9 cellular contexts compared by ENCODE assay signal in genomic region chr1:223706077-223706988, GRCh38. TPM values are rescaled to one million over a fixed set of nuclear protein-coding genes. Genes with fewer than 3 reads are reported as not detected.
DNase-seq lines count a peak whose midpoint lies in the region; FAIRE-seq and TF ChIP-seq lines count a peak whose summit lies in the region.
"Had no signal": no experiment of that assay in that cellular context is flagged by ENCODE, and none has a peak within 500 bp of the region (broad histone marks: within the 10 kb centered on the region; RNA-seq: fewer than 3 reads in every experiment).

No MANE protein-coding gene starts in this region.

- H3K4me1 Mint-ChIP-seq in glutamatergic neuron (ENCODE audit: low read depth, unreplicated experiment) = no peaks in the 10 kb centered on the region

- H3K27ac ChIP-seq in H1 (ENCODE audit: low read depth, low read length) = no peak overlapping the region
- H3K27ac ChIP-seq in sigmoid colon = peak overlapping the region; percentile 69 to 84 (median 76)

- H2BK120ac ChIP-seq in H1 (replicated peaks; ENCODE audit: low read depth, low read length) = no peak overlapping the region

- H3K79me1 ChIP-seq in H1 (ENCODE audit: low read depth, low read length) = no peaks in the 10 kb centered on the region

- H4K91ac ChIP-seq in H1 (replicated peaks; ENCODE audit: insufficient read length, low read length) = no peak overlapping the region

- no peak for TF ChIP-seq RAD21 in H1 (IDR thresholded peaks at IDR 0.05 in 1 of 2, conservative IDR thresholded peaks at IDR 0.05 in 1 of 2; ENCODE audit: low read depth in 2 of 2, low read length in 2 of 2)

- TF ChIP-seq POLR2A in H1 (IDR thresholded peaks at IDR 0.05; ENCODE audit: control extremely low read depth in 1 of 2, low read depth in 2 of 2, low read length in 2 of 2) = no peak
- no peak for TF ChIP-seq POLR2A in sigmoid colon (IDR thresholded peaks at IDR 0.05)

- no peak overlapping the region for H3K27ac Mint-ChIP-seq in glutamatergic neuron (ENCODE audit: unreplicated experiment)

- no peak overlapping the region for H2AFZ ChIP-seq in H1 (ENCODE audit: low read length)

- no peak for TF ChIP-seq EP300 in H1 (IDR thresholded peaks at IDR 0.05; ENCODE audit: borderline replicate concordance in 1 of 2, low read depth in 2 of 2, low read length in 2 of 2)
- no peak for TF ChIP-seq EP300 in sigmoid colon (IDR thresholded peaks at IDR 0.05)

- no peaks in the 10 kb centered on the region for H3K9me3 ChIP-seq in H1 (ENCODE audit: insufficient read depth in 2 of 2, low read depth in 1 of 2, low read length in 1 of 2)
- no peaks in the 10 kb centered on the region for H3K9me3 ChIP-seq in sigmoid colon

- H3K36me3 Mint-ChIP-seq in glutamatergic neuron (ENCODE audit: unreplicated experiment) = no peaks in the 10 kb centered on the region

- no peaks in the 10 kb centered on the region for H4K20me1 ChIP-seq in H1 (replicated peaks in 1 of 2; ENCODE audit: control insufficient read depth in 1 of 2, insufficient read depth in 2 of 2, low read length in 2 of 2)

- no peak overlapping the region for H3K9ac ChIP-seq in H1 (replicated peaks in 1 of 4; ENCODE audit: extremely low read depth in 1 of 4, low read depth in 3 of 4, low read length in 3 of 4)

- DNase-seq in ELR (ENCODE audit: low read depth) (peak; percentile 85), NCI-H510A treated with DMSO at 0.1 percent for 48 hours (lab: John Stamatoyannopoulos, UW) (peak; percentile 63), H1 (ENCODE audit: low read depth in 1 of 2, low spot score in 2 of 2) (no peak), sigmoid colon (no peak), pons (ENCODE audit: low spot score) (no peak), glutamatergic neuron (no peak)
- DNase-seq in activated naive CD4-positive, alpha-beta T cell (lab: John Stamatoyannopoulos, UW) = no peak
- no peak for DNase-seq in stimulated activated CD8-positive, alpha-beta memory T cell treated with anti-CD3 and anti-CD28 coated beads, Interleukin-4, amount 100 ng/mL, for 48 hours

- peaks cover 4% of the 10 kb centered on the region for H3K9me3 Mint-ChIP-seq in glutamatergic neuron (ENCODE audit: unreplicated experiment)
- H3K9me3 Mint-ChIP-seq: neural crest cell had no signal

- H3K4ac ChIP-seq in H1 (replicated peaks; ENCODE audit: insufficient read length, low read depth, low read length) = no peak overlapping the region

- H3K56ac ChIP-seq in H1 (replicated peaks; ENCODE audit: insufficient read length, low read depth, low read length) = no peak overlapping the region

- peaks cover 0 to 3% (median 0%) of the 10 kb centered on the region in 4 experiments; a peak in 3 of 7 replicates for H3K4me1 ChIP-seq in H1 (replicated peaks in 1 of 4; ENCODE audit: control insufficient read depth in 3 of 4, insufficient read depth in 4 of 4, low read length in 3 of 4)
- peaks cover 0 to 39% (median 34%) of the 10 kb centered on the region in 4 donors for H3K4me1 ChIP-seq in sigmoid colon

- peaks cover 9% of the 10 kb centered on the region for H3K27me3 Mint-ChIP-seq in glutamatergic neuron (ENCODE audit: unreplicated experiment)

- no peaks in the 10 kb centered on the region for H3K79me2 ChIP-seq in H1 (ENCODE audit: control insufficient read depth in 1 of 2, insufficient read depth in 2 of 2, low read length in 2 of 2)

- H3K4me2 ChIP-seq in H1 (ENCODE audit: insufficient read depth in 1 of 2, low read depth in 2 of 2, low read length in 2 of 2) = no peak overlapping the region

- H2BK5ac ChIP-seq in H1 (ENCODE audit: low read depth, low read length) = no peak overlapping the region

- H3K27me3 ChIP-seq in H1 (replicated peaks in 1 of 4; ENCODE audit: control insufficient read depth in 3 of 4, extremely low read depth in 1 of 4, insufficient read depth in 3 of 4, low read length in 3 of 4) = 0 out of 7 replicates have a peak, but pooled peaks cover 0 to 2% (median 0%) of the 10 kb centered on the region in 4 experiments
- H3K27me3 ChIP-seq in sigmoid colon = no peaks in the 10 kb centered on the region

- H3K4me3 Mint-ChIP-seq in glutamatergic neuron (ENCODE audit: unreplicated experiment) = no peak overlapping the region
- H3K4me3 Mint-ChIP-seq: neural crest cell had no signal

- H4K8ac ChIP-seq in H1 (ENCODE audit: extremely low read depth, insufficient read depth, low read length) = no peak overlapping the region

- no peak overlapping the region for H2AK5ac ChIP-seq in H1 (ENCODE audit: low read depth, low read length)

- CTCF ChIA-PET in H1 (lab: Charles Lee; ENCODE audit: partially characterized antibody) = interaction anchor here (1.3 to 5.6 kb wide), 8 partner anchors 10 to 401 kb away, joined by 3 to 62 read pairs (median 6); no protein-coding TSS in a partner anchor

- H4K5ac ChIP-seq in H1 (ENCODE audit: insufficient read length, low read depth, low read length) = no peak overlapping the region

- H3K36me3 ChIP-seq in H1 (ENCODE audit: control insufficient read depth in 2 of 4, insufficient read depth in 4 of 4, low read length in 3 of 4) (no peaks in the 10 kb centered on the region), sigmoid colon (no peaks in the 10 kb centered on the region)

- POLR2A ChIA-PET in H1 (lab: Charles Lee; ENCODE audit: partially characterized antibody) = interaction anchor here (1.0 to 1.5 kb wide), 2 partner anchors 11 to 43 kb away, joined by 3 read pairs; no protein-coding TSS in a partner anchor

- no peak overlapping the region for H3K14ac ChIP-seq in H1 (ENCODE audit: insufficient read length)

- intact Hi-C loops in sigmoid colon (cut with DNase I) = no loop called here

- H3K4me3 ChIP-seq in H1 (ENCODE audit: extremely low read depth in 1 of 4, insufficient read depth in 2 of 4, low read depth in 3 of 4, low read length in 4 of 4) (no peak overlapping the region), sigmoid colon (no peak overlapping the region)

- no peak overlapping the region for H3K23ac ChIP-seq in H1 (ENCODE audit: insufficient read length)

- no peaks in the 10 kb centered on the region for H3K23me2 ChIP-seq in H1 (ENCODE audit: low read depth, low read length)

- no peak overlapping the region for H3K18ac ChIP-seq in H1 (ENCODE audit: extremely low read depth, low read length)

- no peak overlapping the region for H2BK20ac ChIP-seq in H1 (ENCODE audit: low read length)

- 84% methylated on average over 11 of the region's 12 CpGs; no CpG with 5 or more reads in 1 of the 2 experiments for WGBS in H1 (ENCODE audit: extremely low coverage in 1 of 2, insufficient coverage in 1 of 2, insufficient read length in 1 of 2, insufficient replicate concordance in 2 of 2, low coverage in 1 of 2, low lambda C conversion rate in 2 of 2, missing lambda C conversion rate in 1 of 2), 2 experiments
- 67 to 74% methylated on average over 12 of the region's 12 CpGs for WGBS in sigmoid colon, 2 donors

- no peak overlapping the region for H2BK12ac ChIP-seq in H1 (ENCODE audit: low read depth, low read length)

- H2BK15ac ChIP-seq in H1 (ENCODE audit: low read length) = no peak overlapping the region

- FAIRE-seq in H1 (lab: Jason Lieb, UNC) = no peak

- no peak for TF ChIP-seq CTCF in H1 (IDR thresholded peaks at IDR 0.05; ENCODE audit: control extremely low read depth in 1 of 3, insufficient read depth in 1 of 3, low read depth in 1 of 3, low read length in 3 of 3)
- no peak for TF ChIP-seq CTCF in sigmoid colon (IDR thresholded peaks at IDR 0.05)
- TF ChIP-seq CTCF in glutamatergic neuron (IDR thresholded peaks at IDR 0.05; ENCODE audit: partially characterized antibody, unreplicated experiment) = no peak

TF ChIP-seq in H1, 55 proteins besides CTCF, POLR2A, EP300 and RAD21 (continues in another document):
- 0 out of 2 replicates have a peak, but pooled peaks have one; percentile 9 for TF ChIP-seq SP1 (IDR thresholded peaks at IDR 0.05; ENCODE audit: low read depth, low read length)
- TF ChIP-seq TAF1 (IDR thresholded peaks at IDR 0.05; ENCODE audit: low read depth, low read length) = no peak
- TF ChIP-seq RNF2 (IDR thresholded peaks at IDR 0.05; ENCODE audit: borderline replicate concordance, low read depth, low read length, missing control alignments, poor library complexity, severe bottlenecking) = no peak
- TF ChIP-seq USF2 (IDR thresholded peaks at IDR 0.05; ENCODE audit: low read length) = no peak
- no peak for TF ChIP-seq KDM4A (IDR thresholded peaks at IDR 0.05; ENCODE audit: low read depth, low read length, severe bottlenecking)

RNA-seq across cellular contexts. Expression of gene CAPN2, which starts 6.0 kb away (rescaled TPM):
- 9.2 and 9.4 TPM in 2 replicates for total RNA-seq in H1 (2021; fragmentation: NEBNext Ultra II Directional; extraction: Animal tissue kit (Norgen Biotek cat#: 25700))
- polyA plus RNA-seq in H1 (2011; rRNA removed) = 9.1 and 10.3 TPM in 2 replicates
- polyA plus RNA-seq in H1 (2011; cell fraction: cytosol; rRNA removed) = 12.1 TPM
- polyA plus RNA-seq in H1 (2011; cell fraction: nucleus; rRNA removed) = 18.7 TPM
- polyA plus RNA-seq in H1 (2012, experiment 1 of 2) = 16.8 to 24.6 TPM (median 19.6 TPM) in 4 replicates
- polyA plus RNA-seq in H1 (2012, experiment 2 of 2) = 2.8 TPM
- polyA plus RNA-seq in H1 (2013, experiment 1 of 2) = 8.5 TPM
- polyA plus RNA-seq in H1 (2013, experiment 2 of 2) = 8.5 TPM
- polyA minus RNA-seq in H1 (2011; rRNA and poly(A)+ RNA removed) = 10.8 and 24.0 TPM in 2 replicates
- polyA minus RNA-seq in H1 (2011; cell fraction: cytosol; rRNA and poly(A)+ RNA removed) = 15.3 TPM
- 12.7 TPM for polyA minus RNA-seq in H1 (2011; cell fraction: nucleus; rRNA and poly(A)+ RNA removed)
- total RNA-seq in sigmoid colon = 100 to 1,000 TPM in 1 of 4 donors, 10 to 100 TPM in 3; 67.3 to 154 (median 73.6) TPM
- polyA plus RNA-seq in sigmoid colon = 100 to 1,000 TPM; 135 to 266 (median 158) TPM
- 25.6 TPM for total RNA-seq in glutamatergic neuron (ENCODE audit: unreplicated experiment)

RNA-seq across cellular contexts. Expression of gene CAPN8, which starts 40.8 kb away (rescaled TPM):
- 0.26 TPM in 1 of 2 replicates, not detected in the other for total RNA-seq in H1 (2021; fragmentation: NEBNext Ultra II Directional; extraction: Animal tissue kit (Norgen Biotek cat#: 25700))
- polyA plus RNA-seq in H1 (2011; rRNA removed) = 0.20 TPM in 1 of 2 replicates, not detected in the other
- polyA plus RNA-seq in H1 (2011; cell fraction: cytosol; rRNA removed) = not detected
- polyA plus RNA-seq in H1 (2011; cell fraction: nucleus; rRNA removed) = 0.48 TPM
- polyA plus RNA-seq in H1 (2012, experiment 1 of 2) = 0.19 TPM in 1 of 4 replicates, not detected in the others
- polyA plus RNA-seq in H1 (2012, experiment 2 of 2) = not detected
- not detected for polyA plus RNA-seq in H1 (2013, experiment 1 of 2)
- polyA plus RNA-seq in H1 (2013, experiment 2 of 2) = not detected
- polyA minus RNA-seq in H1 (2011; rRNA and poly(A)+ RNA removed) = not detected in 2 replicates
- not detected for polyA minus RNA-seq in H1 (2011; cell fraction: cytosol; rRNA and poly(A)+ RNA removed)
- not detected for polyA minus RNA-seq in H1 (2011; cell fraction: nucleus; rRNA and poly(A)+ RNA removed)
- 1 to 10 TPM in 1 of 4 donors, not detected in 3; 1.1 TPM for total RNA-seq in sigmoid colon
- polyA plus RNA-seq in sigmoid colon = 10 to 100 TPM; 21.6 to 67.6 (median 63.8) TPM
- total RNA-seq in glutamatergic neuron (ENCODE audit: unreplicated experiment) = not detected
- total RNA-seq: neural crest cell had no signal

Comparison
In these comparisons a context has a peak if more than half of its experiments do, and no peak if none do; other contexts are left out.
1. DNase-seq: peak in ELR (single experiment) and NCI-H510A treated with DMSO at 0.1 percent for 48 hours (single experiment); none in H1 (0 of 2), sigmoid colon (single experiment), pons (single experiment), activated naive CD4-positive, alpha-beta T cell (0 of 4), stimulated activated CD8-positive, alpha-beta memory T cell treated with anti-CD3 and anti-CD28 coated beads, Interleukin-4, amount 100 ng/mL, for 48 hours (single experiment) and glutamatergic neuron (single experiment).